Comparison of ENCODE assay signal across 7 cellular contexts in the genomic region with DNA sequence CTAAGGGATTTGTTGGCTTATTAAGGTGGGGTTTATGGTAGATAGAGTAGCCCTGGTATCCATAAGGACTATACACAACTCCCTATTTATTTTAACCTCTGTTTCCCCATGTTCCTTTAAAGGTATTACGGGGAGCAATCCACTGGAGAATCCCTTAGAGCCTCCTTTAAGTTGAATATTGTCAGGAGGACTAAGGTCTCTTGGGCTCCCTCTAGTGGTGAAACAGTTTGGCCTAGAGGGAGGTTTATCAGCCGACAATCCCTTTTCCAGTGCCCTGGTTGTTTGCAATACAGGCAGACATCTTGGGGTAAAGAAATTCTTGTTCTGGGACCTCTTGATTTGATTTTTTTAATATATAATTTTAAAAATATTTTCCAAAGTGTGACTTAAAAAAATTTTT. TPM values are rescaled to one million over a fixed set of nuclear protein-coding genes. Genes with fewer than 3 reads are reported as not detected.
DNase-seq lines count a peak whose midpoint lies in the region; ATAC-seq, FAIRE-seq and TF ChIP-seq lines count a peak whose summit lies in the region.

No MANE protein-coding gene starts in this region.

- H3K4me3 ChIP-seq in GM06990 (replicated peaks; ENCODE audit: low read depth, low read length) (no peak overlapping the region), choroid plexus epithelial cell (ENCODE audit: low read depth, low read length) (no peak overlapping the region)

- no peaks in the 10 kb centered on the region for H3K36me3 ChIP-seq in GM06990 (ENCODE audit: control insufficient read depth, insufficient read depth, low read length)

- H3K9me3 Mint-ChIP-seq in stimulated activated naive B cell treated with anti-CD40 and anti-IgM and Interleukin-4, amounts not matched to agents 10 μg/mL and 1 μg/mL and 100 μg/mL, for 72 hours: peaks cover 4 to 7% of the 10 kb centered on the region in 2 donors

- TF ChIP-seq POLR2A in H54 (IDR thresholded peaks at IDR 0.05; ENCODE audit: low read depth, low read length): no peak

- DNase-seq in GM06990 (ENCODE audit: extremely low read depth, insufficient read length) (no peak), H54 (ENCODE audit: insufficient read length, low spot score) (peak; percentile 29), NCI-H1105 treated with DMSO at 0.1 percent for 48 hours (lab: John Stamatoyannopoulos, UW) (peak; percentile 58), T-helper 22 cell (ENCODE audit: low read depth) (peak; percentile 3), choroid plexus epithelial cell (ENCODE audit: low read depth) (peak; percentile 81), left lobe of liver (ENCODE audit: low spot score) (no peak)
- DNase-seq in stimulated activated naive B cell treated with anti-CD40 and anti-IgM and Interleukin-4, amounts not matched to agents 10 μg/mL and 1 μg/mL and 100 μg/mL, for 72 hours: peak; percentile 33

- FAIRE-seq in H54 (lab: Jason Lieb, UNC): peak; percentile 97

- peaks cover 24 to 35% of the 10 kb centered on the region in 2 donors for H3K36me3 Mint-ChIP-seq in stimulated activated naive B cell treated with anti-CD40 and anti-IgM and Interleukin-4, amounts not matched to agents 10 μg/mL and 1 μg/mL and 100 μg/mL, for 72 hours

- H3K27ac Mint-ChIP-seq in stimulated activated naive B cell treated with anti-CD40 and anti-IgM and Interleukin-4, amounts not matched to agents 10 μg/mL and 1 μg/mL and 100 μg/mL, for 72 hours: no peak overlapping the region

- ATAC-seq in left lobe of liver: peak; percentile 96
- peak; percentile 67 to 76 for ATAC-seq in stimulated activated naive B cell treated with anti-CD40 and anti-IgM and Interleukin-4, amounts not matched to agents 10 μg/mL and 1 μg/mL and 100 μg/mL, for 72 hours (replicated peaks)

- peaks cover 14 to 24% of the 10 kb centered on the region in 2 donors for H3K4me1 Mint-ChIP-seq in stimulated activated naive B cell treated with anti-CD40 and anti-IgM and Interleukin-4, amounts not matched to agents 10 μg/mL and 1 μg/mL and 100 μg/mL, for 72 hours

- H3K27me3 ChIP-seq in GM06990 (replicated peaks; ENCODE audit: control insufficient read depth, insufficient read depth, low read length): no peaks in the 10 kb centered on the region

- no peak overlapping the region for H3K4me3 Mint-ChIP-seq in stimulated activated naive B cell treated with anti-CD40 and anti-IgM and Interleukin-4, amounts not matched to agents 10 μg/mL and 1 μg/mL and 100 μg/mL, for 72 hours

- H3K27me3 Mint-ChIP-seq in stimulated activated naive B cell treated with anti-CD40 and anti-IgM and Interleukin-4, amounts not matched to agents 10 μg/mL and 1 μg/mL and 100 μg/mL, for 72 hours: no peaks in the 10 kb centered on the region

- TF ChIP-seq CTCF in GM06990 (IDR thresholded peaks at IDR 0.05; ENCODE audit: insufficient read depth, low read length, poor library complexity, severe bottlenecking) (peak; percentile 84), choroid plexus epithelial cell (conservative IDR thresholded peaks at IDR 0.05; ENCODE audit: low read depth, low read length) (peak; percentile 87)

RNA-seq across cellular contexts. Expression of gene OPA1, which starts 12.9 kb away (rescaled TPM):
- total RNA-seq in left lobe of liver: 29.3 TPM

RNA-seq across cellular contexts. Expression of gene ATP13A4, which starts 51.2 kb away (rescaled TPM):
- total RNA-seq in left lobe of liver: 1.2 TPM

Comparison
In these comparisons a context has a peak if more than half of its experiments do, and no peak if none do; other contexts are left out.
1. DNase-seq: peak in H54 (single experiment), NCI-H1105 treated with DMSO at 0.1 percent for 48 hours (single experiment), T-helper 22 cell (single experiment), choroid plexus epithelial cell (single experiment) and stimulated activated naive B cell treated with anti-CD40 and anti-IgM and Interleukin-4, amounts not matched to agents 10 μg/mL and 1 μg/mL and 100 μg/mL, for 72 hours (single experiment); none in GM06990 (single experiment) and left lobe of liver (single experiment).